In genomic region chr15:41416162-41416741, GRCh38 we compare ENCODE assay signal across 8 cellular contexts. TPM values are rescaled to one million over a fixed set of nuclear protein-coding genes. Genes with fewer than 3 reads are reported as not detected.
DNase-seq lines count a peak whose midpoint lies in the region; ATAC-seq and TF ChIP-seq lines count a peak whose summit lies in the region.

No MANE protein-coding gene starts in this region.

- H3K4me1 ChIP-seq in duodenal mucosa (ENCODE audit: control insufficient read depth in 1 of 2, insufficient read depth in 2 of 2, low read length in 2 of 2) = peaks cover 17% of the 10 kb centered on the region in 2 donors

- H3K4me3 ChIP-seq in MG63 = peak overlapping the region; percentile 86
- peak overlapping the region; percentile 79 to 96 for H3K4me3 ChIP-seq in duodenal mucosa (ENCODE audit: low read depth in 1 of 2, low read length in 2 of 2)

- no peaks in the 10 kb centered on the region for H3K27me3 Mint-ChIP-seq in activated CD4-positive, alpha-beta T cell treated with anti-CD3 and anti-CD28 coated beads for 36 hours
- no peaks in the 10 kb centered on the region for H3K27me3 Mint-ChIP-seq in natural killer cell (ENCODE audit: low read depth in 2 of 2)

- peaks cover 38% of the 10 kb centered on the region for H3K4me1 Mint-ChIP-seq in activated CD4-positive, alpha-beta T cell treated with anti-CD3 and anti-CD28 coated beads for 36 hours
- H3K4me1 Mint-ChIP-seq in natural killer cell = peaks cover 33 to 42% of the 10 kb centered on the region in 2 donors

- peak overlapping the region; percentile 23 for H3K27ac ChIP-seq in duodenal mucosa (ENCODE audit: low read depth, low read length)

- peak overlapping the region; percentile 92 for H3K27ac Mint-ChIP-seq in activated CD4-positive, alpha-beta T cell treated with anti-CD3 and anti-CD28 coated beads for 36 hours
- H3K27ac Mint-ChIP-seq in natural killer cell = peak overlapping the region; percentile 86 to 89

- no peak for DNase-seq in activated CD4-positive, alpha-beta T cell treated with anti-CD3 and anti-CD28 coated beads for 36 hours
- DNase-seq in activated CD4-positive, alpha-beta T cell treated with anti-CD3 and anti-CD28 coated beads, Interleukin-2, amount 50 U/mL, for 1 hour = no peak
- DNase-seq in MG63 (no peak), natural killer cell (no peak), dedifferentiated amniotic fluid mesenchymal stem cell (ENCODE audit: extremely low spot score) (no peak), NCI-H187 (lab: John Stamatoyannopoulos, UW) (no peak), GM10248 (ENCODE audit: extremely low spot score) (no peak)

- no peaks in the 10 kb centered on the region for H3K27me3 ChIP-seq in MG63
- H3K27me3 ChIP-seq in duodenal mucosa (ENCODE audit: control insufficient read depth in 1 of 2, insufficient read depth in 2 of 2, low read length in 2 of 2) = no peaks in the 10 kb centered on the region

- intact Hi-C loops in activated CD4-positive, alpha-beta T cell treated with anti-CD3 and anti-CD28 coated beads for 36 hours (cut with DNase I, micrococcal nuclease) = loop anchor here (1.0 to 10.0 kb wide), 8 partner anchors 13 to 511 kb away; partner anchors contain the start of genes CHP1 (in 1 of the 2), EXD1 (in 1 of the 2), INO80 (in 1 of the 2) and JMJD7 (in 1 of the 2)
- intact Hi-C loops in natural killer cell (cut with micrococcal nuclease) = no loop called here

- CTCF ChIA-PET in activated CD4-positive, alpha-beta T cell treated with anti-CD3 and anti-CD28 coated beads for 36 hours (lab: Charles Lee) = interaction anchor here (0.7 kb wide), 1 partner anchor 11 kb away, joined by 3 read pairs; no protein-coding TSS in a partner anchor
- CTCF ChIA-PET in GM10248 (lab: Yijun Ruan, JAX) = no interaction called here

- no peak for ATAC-seq in activated CD4-positive, alpha-beta T cell treated with anti-CD3 and anti-CD28 coated beads for 36 hours
- no peak for ATAC-seq in natural killer cell

- H3K4me3 Mint-ChIP-seq in activated CD4-positive, alpha-beta T cell treated with anti-CD3 and anti-CD28 coated beads for 36 hours = peak overlapping the region; percentile 88
- peak overlapping the region; percentile 96 for H3K4me3 Mint-ChIP-seq in natural killer cell

- POLR2A ChIA-PET in activated CD4-positive, alpha-beta T cell treated with anti-CD3 and anti-CD28 coated beads for 36 hours (lab: Charles Lee) = no interaction called here
- POLR2A ChIA-PET in GM10248 (lab: Yijun Ruan, JAX) = no interaction called here

- H3K36me3 Mint-ChIP-seq in activated CD4-positive, alpha-beta T cell treated with anti-CD3 and anti-CD28 coated beads for 36 hours (ENCODE audit: low read depth) = peaks cover 8% of the 10 kb centered on the region
- no peaks in the 10 kb centered on the region for H3K36me3 Mint-ChIP-seq in natural killer cell

- H3K36me3 ChIP-seq in MG63 (no peaks in the 10 kb centered on the region), duodenal mucosa (ENCODE audit: control insufficient read depth in 1 of 2, insufficient read depth in 2 of 2, low read length in 2 of 2) (no peaks in the 10 kb centered on the region)

- H3K9me3 Mint-ChIP-seq in activated CD4-positive, alpha-beta T cell treated with anti-CD3 and anti-CD28 coated beads for 36 hours (ENCODE audit: low read depth) = no peaks in the 10 kb centered on the region
- H3K9me3 Mint-ChIP-seq in natural killer cell = no peaks in the 10 kb centered on the region

- TF ChIP-seq CTCF in natural killer cell (IDR thresholded peaks at IDR 0.05) (no peak), GM10248 (IDR thresholded peaks at IDR 0.05; ENCODE audit: control extremely low read depth, extremely low read depth, low read depth, missing control alignments) (no peak)

- no peaks in the 10 kb centered on the region for H3K9me3 ChIP-seq in MG63
- H3K9me3 ChIP-seq in duodenal mucosa (ENCODE audit: control insufficient read depth in 1 of 2, low read length in 2 of 2) = no peaks in the 10 kb centered on the region

- peak overlapping the region; percentile 72 to 86 for H3K9ac ChIP-seq in duodenal mucosa (ENCODE audit: low read depth in 1 of 2, low read length in 2 of 2)

RNA-seq across cellular contexts. Expression of gene RTF1, which starts 0.6 kb away (rescaled TPM):
- total RNA-seq in activated CD4-positive, alpha-beta T cell treated with anti-CD3 and anti-CD28 coated beads for 36 hours = 10 to 100 TPM; 29.4 to 32.3 TPM
- total RNA-seq in MG63 (2014; rRNA removed; shearing (Covaris generic); ENCODE audit: low replicate concordance) = 25.1 and 26.5 TPM in 2 replicates
- 10 to 100 TPM; 35.8 to 53.1 (median 42.7) TPM for total RNA-seq in natural killer cell

RNA-seq across cellular contexts. Expression of gene NDUFAF1, which starts 14.0 kb away (rescaled TPM):
- total RNA-seq in activated CD4-positive, alpha-beta T cell treated with anti-CD3 and anti-CD28 coated beads for 36 hours = 10 to 100 TPM; 16.9 to 27.2 TPM
- 19.4 and 26.2 TPM in 2 replicates for total RNA-seq in MG63 (2014; rRNA removed; shearing (Covaris generic); ENCODE audit: low replicate concordance)
- 1 to 10 TPM; 6.1 to 6.3 (median 6.2) TPM for total RNA-seq in natural killer cell
